11 cellular contexts compared by ENCODE assay signal in the genomic region with DNA sequence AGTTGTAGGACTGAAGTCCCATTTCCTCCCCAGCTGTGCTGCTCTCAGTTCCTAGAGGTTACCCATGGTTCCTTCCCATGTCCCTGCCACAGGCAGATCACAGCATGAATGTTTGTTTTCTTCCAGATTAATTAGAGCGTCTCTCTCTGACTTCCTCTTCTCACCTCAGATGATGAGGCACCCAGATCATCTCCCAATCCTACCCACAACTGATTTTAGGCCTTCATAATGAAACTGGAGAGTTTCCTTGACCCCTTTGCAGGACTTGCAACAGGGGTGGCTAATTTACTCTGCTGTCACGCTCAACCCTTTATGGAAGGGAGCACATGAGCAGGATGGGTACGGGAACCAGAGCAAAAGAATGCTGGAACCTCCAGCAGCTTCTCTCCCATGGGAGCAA.
"Had no signal": no experiment of that assay in that cellular context is flagged by ENCODE, and none has a peak within 500 bp of the region (broad histone marks: within the 10 kb centered on the region; RNA-seq: fewer than 3 reads in every experiment).

No MANE protein-coding gene starts in this region.

- H3K4me3 ChIP-seq: cardiac muscle cell, tibial nerve had no signal

- H3K27ac ChIP-seq: cardiac muscle cell, foreskin keratinocyte had no signal

- DNase-seq: activated CD4-positive, alpha-beta T cell treated with anti-CD3 and anti-CD28 coated beads, Interleukin-2, amount 50 U/mL, for 4 hours; activated CD8-positive, alpha-beta memory T cell treated with anti-CD3 and anti-CD28 coated beads, Interleukin-2, amount 10 ng/mL, durations not matched to agents 7 days and 5 days; activated gamma-delta T cell; activated naive CD8-positive, alpha-beta T cell treated with anti-CD3 and anti-CD28 coated beads for 36 hours; activated T-cell treated with anti-CD3 and anti-CD28 coated beads, Interleukin-2, amount 50 U/mL, for 24 hours; foreskin keratinocyte; head of caudate nucleus; stimulated activated CD4-positive, alpha-beta T cell treated with anti-CD3 and anti-CD28 coated beads, Interleukin-15, amount 100 ng/mL, for 24 hours; stimulated activated CD4-positive, alpha-beta T cell treated with anti-CD3 and anti-CD28 coated beads, Interleukin-4, amount 100 ng/mL, for 24 hours had no signal

- H3K4me1 ChIP-seq: foreskin keratinocyte had no signal

- H3K27me3 ChIP-seq: cardiac muscle cell, foreskin keratinocyte, tibial nerve had no signal

- H3K36me3 ChIP-seq: cardiac muscle cell, tibial nerve had no signal

- ATAC-seq: activated CD8-positive, alpha-beta memory T cell treated with anti-CD3 and anti-CD28 coated beads, Interleukin-2, amount 10 ng/mL, durations not matched to agents 7 days and 5 days; foreskin keratinocyte had no signal
